Comparison of ENCODE assay signal across 23 cellular contexts in the genomic region with DNA sequence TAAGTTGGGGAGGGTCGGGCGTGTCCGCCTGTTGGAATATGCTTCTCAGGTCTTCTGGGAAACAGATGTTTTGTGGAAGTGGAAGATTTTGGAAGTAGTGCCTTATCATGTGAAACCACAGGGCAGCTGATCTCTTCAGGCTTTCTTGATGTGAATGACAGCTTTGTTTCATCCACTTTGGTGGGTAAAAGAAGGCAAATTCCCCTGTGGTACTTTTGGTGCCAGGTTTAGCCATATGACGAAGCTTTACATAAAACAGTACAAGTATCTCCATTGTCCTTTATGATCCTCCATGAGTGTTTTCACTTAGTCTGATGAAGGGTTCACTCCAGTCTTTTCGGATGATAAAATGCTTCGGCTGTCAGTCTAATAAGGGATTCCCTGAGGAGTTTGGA. TPM values are rescaled to one million over a fixed set of nuclear protein-coding genes. Genes with fewer than 3 reads are reported as not detected.
A peak's percentile ranks its signal among the peaks of the same experiment; 100 is the strongest.
DNase-seq lines count a peak whose midpoint lies in the region; ATAC-seq and TF ChIP-seq lines count a peak whose summit lies in the region.
"Had no signal": no experiment of that assay in that cellular context is flagged by ENCODE, and none has a peak within 500 bp of the region (broad histone marks: within the 10 kb centered on the region; RNA-seq: fewer than 3 reads in every experiment).

No MANE protein-coding gene starts in this region.

- peaks cover 38 to 77% of the 10 kb centered on the region in 2 donors for H3K27me3 ChIP-seq in left lung
- H3K27me3 ChIP-seq: SJCRH30 had no signal

- peaks cover 33% of the 10 kb centered on the region for H3K36me3 Mint-ChIP-seq in natural killer cell treated with Interleukin-12 subunit alpha and Interleukin-12 subunit beta and Interleukin-15 and Interleukin-18, amount 100 ng/mL, for 72 hours
- H3K36me3 Mint-ChIP-seq in natural killer cell, result no peaks in the 10 kb centered on the region
- H3K36me3 Mint-ChIP-seq in activated T-helper 2 cell treated with anti-CD3 and anti-CD28 coated beads, Interferon-gamma antibody, Interleukin-2, Interleukin-4, amounts not matched to agents 10 μg/mL and 5 μg/mL and 100 μg/mL, durations not matched to agents 14 hours and 24 hours and 36 hours (ENCODE audit: low read depth), result peaks cover 91% of the 10 kb centered on the region
- H3K36me3 Mint-ChIP-seq: type B pancreatic cell had no signal

- intact Hi-C loops in natural killer cell (cut with micrococcal nuclease) (no loop called here), left lung (cut with DNase I) (no loop called here)
- intact Hi-C loops in activated T-helper 2 cell treated with anti-CD3 and anti-CD28 coated beads, Interferon-gamma antibody, Interleukin-2, Interleukin-4, amounts not matched to agents 10 μg/mL and 5 μg/mL and 100 μg/mL, durations not matched to agents 14 hours and 24 hours and 36 hours (cut with micrococcal nuclease), result no loop called here

- H3K4me1 Mint-ChIP-seq in natural killer cell treated with Interleukin-12 subunit alpha and Interleukin-12 subunit beta and Interleukin-15 and Interleukin-18, amount 100 ng/mL, for 72 hours (ENCODE audit: low read depth in 2 of 2), result peaks cover 32 to 38% of the 10 kb centered on the region in 2 donors
- H3K4me1 Mint-ChIP-seq in natural killer cell, result peaks cover 7 to 25% of the 10 kb centered on the region in 2 donors
- H3K4me1 Mint-ChIP-seq in activated T-helper 2 cell treated with anti-CD3 and anti-CD28 coated beads, Interferon-gamma antibody, Interleukin-2, Interleukin-4, amounts not matched to agents 10 μg/mL and 5 μg/mL and 100 μg/mL, durations not matched to agents 14 hours and 24 hours and 36 hours (ENCODE audit: low read depth), result peaks cover 51% of the 10 kb centered on the region
- H3K4me1 Mint-ChIP-seq in stimulated activated naive CD8-positive, alpha-beta T cell treated with anti-CD3 and anti-CD28 coated beads, Interleukin-15, amount 100 ng/mL, for 72 hours, result peaks cover 71% of the 10 kb centered on the region

- peak; percentile 19 for TF ChIP-seq POLR2A in GM19193 (IDR thresholded peaks at IDR 0.05; ENCODE audit: extremely low read depth, insufficient read depth, insufficient read length)

- peak overlapping the region; percentile 96 for H3K4me3 Mint-ChIP-seq in natural killer cell treated with Interleukin-12 subunit alpha and Interleukin-12 subunit beta and Interleukin-15 and Interleukin-18, amount 100 ng/mL, for 72 hours
- no peak overlapping the region for H3K4me3 Mint-ChIP-seq in natural killer cell
- H3K4me3 Mint-ChIP-seq in activated T-helper 2 cell treated with anti-CD3 and anti-CD28 coated beads, Interferon-gamma antibody, Interleukin-2, Interleukin-4, amounts not matched to agents 10 μg/mL and 5 μg/mL and 100 μg/mL, durations not matched to agents 14 hours and 24 hours and 36 hours (ENCODE audit: low read depth), result peak overlapping the region; percentile 93
- peak overlapping the region; percentile 88 to 98 for H3K4me3 Mint-ChIP-seq in stimulated activated naive CD8-positive, alpha-beta T cell treated with anti-CD3 and anti-CD28 coated beads, Interleukin-15, amount 100 ng/mL, for 72 hours
- H3K4me3 Mint-ChIP-seq: central memory CD8-positive, alpha-beta T cell; nephron progenitor cell; type B pancreatic cell had no signal

- no peak overlapping the region for H3K4me3 ChIP-seq in left lung
- H3K4me3 ChIP-seq: MG63, PC-9, sigmoid colon, SJCRH30, stomach had no signal

- no peak for TF ChIP-seq CTCF in natural killer cell (IDR thresholded peaks at IDR 0.05)
- TF ChIP-seq CTCF in left lung (IDR thresholded peaks at IDR 0.05), result no peak

- peaks cover 12 to 28% of the 10 kb centered on the region in 2 donors for H3K4me1 ChIP-seq in left lung
- H3K4me1 ChIP-seq: SJCRH30 had no signal

- H3K27me3 Mint-ChIP-seq in natural killer cell treated with Interleukin-12 subunit alpha and Interleukin-12 subunit beta and Interleukin-15 and Interleukin-18, amount 100 ng/mL, for 72 hours, result peaks cover 7 to 8% of the 10 kb centered on the region in 2 donors
- H3K27me3 Mint-ChIP-seq in natural killer cell (ENCODE audit: low read depth in 2 of 2), result peaks cover 15 to 27% of the 10 kb centered on the region in 2 donors
- no peaks in the 10 kb centered on the region for H3K27me3 Mint-ChIP-seq in activated T-helper 2 cell treated with anti-CD3 and anti-CD28 coated beads, Interferon-gamma antibody, Interleukin-2, Interleukin-4, amounts not matched to agents 10 μg/mL and 5 μg/mL and 100 μg/mL, durations not matched to agents 14 hours and 24 hours and 36 hours (ENCODE audit: low read depth)
- no peaks in the 10 kb centered on the region for H3K27me3 Mint-ChIP-seq in stimulated activated naive CD8-positive, alpha-beta T cell treated with anti-CD3 and anti-CD28 coated beads, Interleukin-15, amount 100 ng/mL, for 72 hours

- no peaks in the 10 kb centered on the region for H3K9me3 Mint-ChIP-seq in natural killer cell treated with Interleukin-12 subunit alpha and Interleukin-12 subunit beta and Interleukin-15 and Interleukin-18, amount 100 ng/mL, for 72 hours
- H3K9me3 Mint-ChIP-seq in natural killer cell, result no peaks in the 10 kb centered on the region
- H3K9me3 Mint-ChIP-seq in activated T-helper 2 cell treated with anti-CD3 and anti-CD28 coated beads, Interferon-gamma antibody, Interleukin-2, Interleukin-4, amounts not matched to agents 10 μg/mL and 5 μg/mL and 100 μg/mL, durations not matched to agents 14 hours and 24 hours and 36 hours, result no peaks in the 10 kb centered on the region
- H3K9me3 Mint-ChIP-seq in stimulated activated naive CD8-positive, alpha-beta T cell treated with anti-CD3 and anti-CD28 coated beads, Interleukin-15, amount 100 ng/mL, for 72 hours, result no peaks in the 10 kb centered on the region
- H3K9me3 Mint-ChIP-seq: central memory CD8-positive, alpha-beta T cell; nephron progenitor cell; type B pancreatic cell had no signal

- no peak for ATAC-seq in natural killer cell treated with Interleukin-12 subunit alpha and Interleukin-12 subunit beta and Interleukin-15 and Interleukin-18, amount 100 ng/mL, for 72 hours
- ATAC-seq in natural killer cell, result no peak
- no peak for ATAC-seq in stimulated activated naive CD8-positive, alpha-beta T cell treated with anti-CD3 and anti-CD28 coated beads, Interleukin-15, amount 100 ng/mL, for 72 hours
- ATAC-seq in left lung, result no peak
- no peak for ATAC-seq in GM21423 (IDR thresholded peaks at IDR 0.05; ENCODE audit: unreplicated experiment)
- ATAC-seq: left cardiac atrium had no signal

- no peak for DNase-seq in natural killer cell treated with Interleukin-12 subunit alpha and Interleukin-12 subunit beta and Interleukin-15 and Interleukin-18, amount 100 ng/mL, for 72 hours (ENCODE audit: low spot score)
- DNase-seq in natural killer cell (no peak), amniotic stem cell (lab: John Stamatoyannopoulos, UW) (no peak), left lung (no peak)
- no peak for DNase-seq in activated T-helper 2 cell treated with anti-CD3 and anti-CD28 coated beads, Interferon-gamma antibody, Interleukin-2, Interleukin-4, amounts not matched to agents 10 μg/mL and 5 μg/mL and 100 μg/mL, durations not matched to agents 14 hours and 24 hours and 36 hours (ENCODE audit: low spot score)
- DNase-seq in stimulated activated naive CD8-positive, alpha-beta T cell treated with anti-CD3 and anti-CD28 coated beads, Interleukin-15, amount 100 ng/mL, for 72 hours, result no peak
- DNase-seq: anterior cingulate cortex; effector CD4-positive, alpha-beta T cell; IMR-90; left cardiac atrium; MG63; NCI-H774; nephron progenitor cell; PC-9; posterior cingulate gyrus; sigmoid colon; stomach had no signal

- H3K9me3 ChIP-seq in left lung, result no peaks in the 10 kb centered on the region
- H3K9me3 ChIP-seq: MG63, sigmoid colon, SJCRH30, stomach had no signal

- H3K27ac Mint-ChIP-seq in natural killer cell treated with Interleukin-12 subunit alpha and Interleukin-12 subunit beta and Interleukin-15 and Interleukin-18, amount 100 ng/mL, for 72 hours, result peak overlapping the region in 1 of 2 donors; percentile 16
- no peak overlapping the region for H3K27ac Mint-ChIP-seq in natural killer cell
- peak overlapping the region; percentile 92 for H3K27ac Mint-ChIP-seq in activated T-helper 2 cell treated with anti-CD3 and anti-CD28 coated beads, Interferon-gamma antibody, Interleukin-2, Interleukin-4, amounts not matched to agents 10 μg/mL and 5 μg/mL and 100 μg/mL, durations not matched to agents 14 hours and 24 hours and 36 hours
- H3K27ac Mint-ChIP-seq in stimulated activated naive CD8-positive, alpha-beta T cell treated with anti-CD3 and anti-CD28 coated beads, Interleukin-15, amount 100 ng/mL, for 72 hours, result peak overlapping the region; percentile 86 to 98
- H3K27ac Mint-ChIP-seq: nephron progenitor cell, type B pancreatic cell had no signal

- no peak overlapping the region for H3K27ac ChIP-seq in left lung
- H3K27ac ChIP-seq: HL-60, PC-9, sigmoid colon, SJCRH30, stomach had no signal

- no peaks in the 10 kb centered on the region for H3K36me3 ChIP-seq in left lung
- H3K36me3 ChIP-seq: MG63, sigmoid colon, SJCRH30, stomach had no signal

RNA-seq across cellular contexts. Expression of a gene that starts 4.6 kb away (rescaled TPM):
- total RNA-seq in natural killer cell treated with Interleukin-12 subunit alpha and Interleukin-12 subunit beta and Interleukin-15 and Interleukin-18, amount 100 ng/mL, for 72 hours, result 100 to 1,000 TPM; 112 to 388 TPM
- 10 to 100 TPM in 1 of 3 donors, 1 to 10 TPM in 2; 3.5 to 37.5 (median 3.5) TPM for total RNA-seq in natural killer cell
- 1,053 and 1,062 TPM in 2 replicates for total RNA-seq in activated T-helper 2 cell treated with anti-CD3 and anti-CD28 coated beads, Interferon-gamma antibody, Interleukin-2, Interleukin-4, amounts not matched to agents 10 μg/mL and 5 μg/mL and 100 μg/mL, durations not matched to agents 14 hours and 24 hours and 36 hours
- total RNA-seq in left lung, result 1 to 10 TPM; 3.4 to 7.0 TPM
- total RNA-seq: IMR-90, PC-9, SJCRH30 had no signal

Comparison
In these comparisons a context has a peak if more than half of its experiments do, and no peak if none do; other contexts are left out.
1. H3K27ac Mint-ChIP-seq: peak in activated T-helper 2 cell treated with anti-CD3 and anti-CD28 coated beads, Interferon-gamma antibody, Interleukin-2, Interleukin-4, amounts not matched to agents 10 μg/mL and 5 μg/mL and 100 μg/mL, durations not matched to agents 14 hours and 24 hours and 36 hours (single experiment) and stimulated activated naive CD8-positive, alpha-beta T cell treated with anti-CD3 and anti-CD28 coated beads, Interleukin-15, amount 100 ng/mL, for 72 hours (2 of 2); none in natural killer cell (0 of 2).